Comparison of ENCODE assay signal across 1 cellular context in the genomic region with DNA sequence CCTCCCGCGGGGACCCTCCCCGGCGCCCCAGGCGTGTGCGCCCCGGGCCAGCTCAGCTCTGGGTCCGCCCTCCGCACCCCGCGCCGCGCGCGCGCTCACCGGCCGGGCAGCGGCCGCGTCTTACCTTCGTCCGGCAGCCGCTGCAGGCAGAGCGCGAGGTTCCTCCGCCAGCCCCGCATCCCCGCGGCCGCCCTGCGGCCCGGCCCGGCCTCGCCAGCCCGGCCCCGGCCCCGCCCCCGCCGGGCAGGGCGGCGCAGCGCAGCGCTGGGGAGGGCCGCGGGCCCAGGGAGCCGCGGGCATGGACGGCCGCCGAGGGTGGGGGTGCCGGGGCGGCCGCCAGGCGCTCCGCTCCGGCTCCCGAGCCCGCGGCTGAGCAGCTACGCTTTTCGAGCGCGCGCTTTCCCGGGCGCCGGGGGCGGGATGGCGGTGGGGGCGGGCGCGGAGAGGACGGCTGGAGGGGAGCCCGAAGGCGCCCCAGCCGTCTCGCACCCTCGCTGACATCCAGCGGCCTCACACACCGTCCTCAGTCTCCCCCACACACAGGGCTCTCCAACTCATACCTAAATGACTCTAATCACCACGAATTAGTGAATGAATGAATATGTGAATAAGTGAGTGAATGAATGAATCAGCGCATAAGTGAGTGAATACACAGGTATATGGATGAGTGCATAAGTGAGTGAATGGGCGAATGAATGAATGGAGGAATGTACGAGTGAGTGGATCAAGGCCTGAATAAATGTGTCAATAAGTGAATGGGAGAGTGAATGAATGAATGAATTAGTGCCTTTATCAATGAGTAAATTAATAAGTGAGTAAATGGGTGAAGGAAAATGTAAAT.
TF ChIP-seq lines count a peak whose summit lies in the region.

No MANE protein-coding gene starts in this region.

TF ChIP-seq in K562, 482 proteins besides CTCF, POLR2A, EP300 and RAD21:
- no peak for TF ChIP-seq KLF16 (IDR thresholded peaks at IDR 0.05)
- TF ChIP-seq CBX8 (IDR thresholded peaks at IDR 0.05; ENCODE audit: borderline replicate concordance, extremely low read depth, low read depth, low read length, poor library complexity, severe bottlenecking): no peak
- TF ChIP-seq ZBTB7A (IDR thresholded peaks at IDR 0.05; ENCODE audit: borderline replicate concordance, control insufficient read depth, low read depth, low read length): no peak
- no peak for TF ChIP-seq RCOR1 (IDR thresholded peaks at IDR 0.05; ENCODE audit: borderline replicate concordance in 1 of 2, low read depth in 2 of 2, low read length in 2 of 2)
- no peak for TF ChIP-seq FOXK2 (conservative IDR thresholded peaks at IDR 0.05 in 1 of 2, IDR thresholded peaks at IDR 0.05 in 1 of 2; ENCODE audit: low read depth in 2 of 2)
- TF ChIP-seq STAG1 (CRISPR knock-in tag; IDR thresholded peaks at IDR 0.05; ENCODE audit: borderline replicate concordance): no peak
- peak; percentile 86 for TF ChIP-seq ZNF24 (IDR thresholded peaks at IDR 0.05)
